Comparison of ENCODE assay signal across 29 cellular contexts in genomic region chr13:46660859-46661258, GRCh38.
A peak's percentile ranks its signal among the peaks of the same experiment; 100 is the strongest.
DNase-seq lines count a peak whose midpoint lies in the region; ATAC-seq and TF ChIP-seq lines count a peak whose summit lies in the region.
"Had no signal": no experiment of that assay in that cellular context is flagged by ENCODE, and none has a peak within 500 bp of the region (broad histone marks: within the 10 kb centered on the region; RNA-seq: fewer than 3 reads in every experiment).

No MANE protein-coding gene starts in this region.

- peak overlapping the region; percentile 21 for H2AK5ac ChIP-seq in H9 (ENCODE audit: insufficient read length, low read length)

- H4K5ac ChIP-seq in H9 (ENCODE audit: insufficient read length, low read depth, low read length) = no peak overlapping the region

- no peak overlapping the region for H3K18ac ChIP-seq in H9 (ENCODE audit: insufficient read length, low read depth, low read length)

- peak overlapping the region; percentile 2 to 60 (median 21); a peak in 3 of 7 replicates for H3K27ac Mint-ChIP-seq in H9
- H3K27ac Mint-ChIP-seq: activated CD4-positive, alpha-beta T cell treated with anti-CD3 and anti-CD28 coated beads for 36 hours; activated naive CD8-positive, alpha-beta T cell treated with anti-CD3 and anti-CD28 coated beads, Interleukin-2, amount 10 ng/mL, durations not matched to agents 7 days and 5 days; T-helper 1 cell treated with Interleukin-12 subunit alpha and Interleukin-12 subunit beta and Interleukin-4 antibody, amounts not matched to agents 30 μg/mL and 1 μg/mL, for 36 hours had no signal

- no peak overlapping the region for H3K23ac ChIP-seq in H9 (ENCODE audit: insufficient read length, low read depth, low read length)

- no peak overlapping the region for H4K8ac ChIP-seq in H9 (replicated peaks; ENCODE audit: insufficient read length, low read depth, low read length)

- no CpG with 5 or more reads among the region's 4 CpGs for WGBS in H9 (ENCODE audit: extremely low coverage, insufficient read length, low lambda C conversion rate)
- WGBS in stomach, 5 donors = 37 to 57% (median 40%) methylated on average over 4 of the region's 4 CpGs

- no peaks in the 10 kb centered on the region for H3K79me2 ChIP-seq in H9 (ENCODE audit: insufficient read depth, low read length)

- no peaks in the 10 kb centered on the region for H3K27me3 ChIP-seq in H9 (ENCODE audit: insufficient read depth, low read length)
- H3K27me3 ChIP-seq in colonic mucosa = no peaks in the 10 kb centered on the region
- no peaks in the 10 kb centered on the region for H3K27me3 ChIP-seq in stomach
- H3K27me3 ChIP-seq: ascending aorta, BLaER1, gastrocnemius medialis, MG63, sigmoid colon had no signal

- no peaks in the 10 kb centered on the region for H3K9me3 Mint-ChIP-seq in H9
- H3K9me3 Mint-ChIP-seq: activated naive CD8-positive, alpha-beta T cell treated with anti-CD3 and anti-CD28 coated beads, Interleukin-2, amount 10 ng/mL, durations not matched to agents 7 days and 5 days; central memory CD8-positive, alpha-beta T cell; T-helper 1 cell treated with Interleukin-12 subunit alpha and Interleukin-12 subunit beta and Interleukin-4 antibody, amounts not matched to agents 30 μg/mL and 1 μg/mL, for 36 hours had no signal

- no peak overlapping the region for H3K14ac ChIP-seq in H9 (ENCODE audit: insufficient read depth, low read length)

- no peak overlapping the region for H2BK15ac ChIP-seq in H9 (ENCODE audit: low read depth, low read length)

- H3K4me3 ChIP-seq in colonic mucosa = no peak overlapping the region
- H3K4me3 ChIP-seq in mucosa of descending colon = no peak overlapping the region
- H3K4me3 ChIP-seq in stomach = no peak overlapping the region
- H3K4me3 ChIP-seq: ascending aorta, BLaER1, gastrocnemius medialis, MG63, sigmoid colon, thoracic aorta had no signal

- H3K56ac ChIP-seq in H9 (ENCODE audit: insufficient read length, low read depth, low read length) = no peak overlapping the region

- no peak overlapping the region for H3K4me3 Mint-ChIP-seq in H9
- H3K4me3 Mint-ChIP-seq: activated CD4-positive, alpha-beta T cell treated with anti-CD3 and anti-CD28 coated beads for 36 hours; activated naive CD8-positive, alpha-beta T cell treated with anti-CD3 and anti-CD28 coated beads, Interleukin-2, amount 10 ng/mL, durations not matched to agents 7 days and 5 days; central memory CD8-positive, alpha-beta T cell; T-helper 1 cell treated with Interleukin-12 subunit alpha and Interleukin-12 subunit beta and Interleukin-4 antibody, amounts not matched to agents 30 μg/mL and 1 μg/mL, for 36 hours had no signal

- H3K27me3 Mint-ChIP-seq in H9 (ENCODE audit: low read depth) = no peaks in the 10 kb centered on the region
- H3K27me3 Mint-ChIP-seq: activated CD4-positive, alpha-beta T cell treated with anti-CD3 and anti-CD28 coated beads for 36 hours; activated naive CD8-positive, alpha-beta T cell treated with anti-CD3 and anti-CD28 coated beads, Interleukin-2, amount 10 ng/mL, durations not matched to agents 7 days and 5 days; central memory CD8-positive, alpha-beta T cell had no signal

- H3K9ac ChIP-seq in H9 (ENCODE audit: extremely low read depth, insufficient read length, low read length) = no peak overlapping the region
- H3K9ac ChIP-seq in colonic mucosa (ENCODE audit: low read depth in 2 of 2, low read length in 2 of 2) = peak overlapping the region in 1 of 2 donors; percentile 19
- H3K9ac ChIP-seq: BLaER1, SK-N-SH had no signal

- H3K4me1 ChIP-seq in H9 (ENCODE audit: insufficient read depth, low read length) (peaks cover 8% of the 10 kb centered on the region), colonic mucosa (peaks cover 13% of the 10 kb centered on the region), mucosa of descending colon (ENCODE audit: low read depth) (peaks cover 47% of the 10 kb centered on the region), stomach (peaks cover 49 to 98% (median 87%) of the 10 kb centered on the region in 4 donors)

- H4K91ac ChIP-seq in H9 (ENCODE audit: insufficient read length, low read depth, low read length) = no peak overlapping the region

- no peak overlapping the region for H3K4me2 ChIP-seq in H9 (ENCODE audit: insufficient read depth, insufficient read length, low read length)
- H3K4me2 ChIP-seq: BLaER1, SK-N-SH had no signal

- no peak overlapping the region for H2BK12ac ChIP-seq in H9 (ENCODE audit: insufficient read length, low read depth, low read length)

- H3K4me1 Mint-ChIP-seq in H9 = peaks cover 29 to 36% of the 10 kb centered on the region in 2 experiments

- H2BK120ac ChIP-seq in H9 (ENCODE audit: low read depth, low read length, poor library complexity, severe bottlenecking) = no peak overlapping the region

- no peak overlapping the region for H2BK5ac ChIP-seq in H9 (ENCODE audit: insufficient read length, low read length)

- intact Hi-C loops in colonic mucosa (cut with DNase I) (no loop called here), mucosa of descending colon (cut with DNase I, micrococcal nuclease) (no loop called here), stomach (cut with DNase I; ENCODE audit: low total_unique reads) (no loop called here)

- H4K20me1 ChIP-seq in H9 (ENCODE audit: control insufficient read depth, insufficient read depth, insufficient read length) = no peaks in the 10 kb centered on the region

- H3K79me1 ChIP-seq in H9 (ENCODE audit: insufficient read depth, low read depth, low read length, poor library complexity, severe bottlenecking) = no peaks in the 10 kb centered on the region

- no peaks in the 10 kb centered on the region for H3K36me3 ChIP-seq in colonic mucosa
- H3K36me3 ChIP-seq in mucosa of descending colon (ENCODE audit: low read depth) = no peaks in the 10 kb centered on the region
- H3K36me3 ChIP-seq in stomach = no peaks in the 10 kb centered on the region
- H3K36me3 ChIP-seq: ascending aorta, gastrocnemius medialis, MG63, sigmoid colon, thoracic aorta had no signal

- TF ChIP-seq CTCF in H9 (conservative IDR thresholded peaks at IDR 0.05) (no peak), colonic mucosa (IDR thresholded peaks at IDR 0.05) (no peak), mucosa of descending colon (IDR thresholded peaks at IDR 0.05) (no peak), stomach (IDR thresholded peaks at IDR 0.05) (no peak)

- H3K23me2 ChIP-seq in H9 (ENCODE audit: insufficient read length, low read depth, low read length, poor library complexity, severe bottlenecking) = no peaks in the 10 kb centered on the region

- no peak for TF ChIP-seq EP300 in stomach (IDR thresholded peaks at IDR 0.05)

- no peak overlapping the region for H2BK20ac ChIP-seq in H9 (ENCODE audit: low read depth, low read length, poor library complexity, severe bottlenecking)

- H3K36me3 Mint-ChIP-seq in H9 (ENCODE audit: insufficient read depth in 1 of 3, low read depth in 3 of 3) = peaks cover 0 to 3% (median 0%) of the 10 kb centered on the region in 3 experiments; a peak in 2 of 7 replicates

- H3T11ph ChIP-seq in H9 (ENCODE audit: low read length) = no peak overlapping the region

- no peak for TF ChIP-seq POLR2A in stomach (IDR thresholded peaks at IDR 0.05)

- ATAC-seq in mucosa of descending colon (peak; percentile 66), HG03521 (IDR thresholded peaks at IDR 0.05; ENCODE audit: unreplicated experiment) (no peak)
- ATAC-seq: activated CD4-positive, alpha-beta T cell treated with anti-CD3 and anti-CD28 coated beads for 36 hours; gastrocnemius medialis; stimulated activated naive CD8-positive, alpha-beta T cell treated with anti-CD3 and anti-CD28 coated beads, Interleukin-15, Interleukin-2, amounts not matched to agents 100 U/mL and 50 U/mL, for 24 hours had no signal

- no peak overlapping the region for H2AFZ ChIP-seq in H9 (ENCODE audit: low read length)

- H3K4ac ChIP-seq in H9 (ENCODE audit: low read depth, low read length) = no peak overlapping the region

- H3K27ac ChIP-seq in H9 (ENCODE audit: insufficient read length, low read depth, low read length) (no peak overlapping the region), colonic mucosa (peak overlapping the region; percentile 59), stomach (peak overlapping the region; percentile 56 to 88 (median 71))
- H3K27ac ChIP-seq: ascending aorta, BLaER1, gastrocnemius medialis, thoracic aorta had no signal

- H3K9me3 ChIP-seq in H9 (ENCODE audit: control insufficient read depth, low read depth, low read length) (no peaks in the 10 kb centered on the region), colonic mucosa (no peaks in the 10 kb centered on the region), mucosa of descending colon (no peaks in the 10 kb centered on the region), stomach (no peaks in the 10 kb centered on the region)
- H3K9me3 ChIP-seq: ascending aorta, gastrocnemius medialis, MG63, sigmoid colon, SK-N-SH, thoracic aorta had no signal

- DNase-seq in H9 (no peak), colonic mucosa (no peak), mucosa of descending colon (no peak), stomach (no peak), NCI-H1417 (lab: John Stamatoyannopoulos, UW) (no peak), foreskin melanocyte (no peak)
- DNase-seq: activated CD4-positive, alpha-beta T cell treated with anti-CD3 and anti-CD28 coated beads for 36 hours; activated effector memory CD4-positive, alpha-beta T cell treated with Interleukin-2 at 50 U/mL for 16 hours; activated naive CD8-positive, alpha-beta T cell treated with anti-CD3 and anti-CD28 coated beads, Interleukin-2, amount 10 ng/mL, durations not matched to agents 7 days and 5 days; activated T-cell treated with anti-CD3 and anti-CD28 coated beads for 4 hours; dermis blood vessel endothelial cell; DND-41; gastrocnemius medialis; HCEC 1CT; hippocampal formation; KBM-7; MG63; NCI-H2081; NCI-H446; posterior cingulate gyrus; sigmoid colon; SK-N-SH; stimulated activated naive CD8-positive, alpha-beta T cell treated with anti-CD3 and anti-CD28 coated beads, Interleukin-15, Interleukin-2, amounts not matched to agents 100 U/mL and 50 U/mL, for 24 hours had no signal
